10 cellular contexts compared by ENCODE assay signal in the genomic region with DNA sequence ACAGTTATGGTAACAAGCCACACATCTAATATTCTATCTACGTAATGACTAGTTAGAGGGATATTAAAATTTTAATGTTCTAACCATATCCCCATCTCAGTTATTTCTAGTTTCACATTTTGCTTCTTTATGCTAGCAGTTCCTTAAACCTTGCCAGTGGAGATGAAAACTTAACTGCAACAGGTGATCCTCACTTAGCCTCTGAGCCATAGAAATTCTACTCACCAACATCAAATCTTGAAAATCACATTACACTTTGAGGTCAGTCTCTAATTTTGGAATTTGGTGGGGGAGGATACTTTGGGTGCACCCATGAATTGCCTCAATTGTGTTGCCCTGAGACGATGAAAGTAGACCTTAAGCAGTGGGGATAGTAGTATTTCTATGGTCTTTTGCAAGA.
"Had no signal": no experiment of that assay in that cellular context is flagged by ENCODE, and none has a peak within 500 bp of the region (broad histone marks: within the 10 kb centered on the region; RNA-seq: fewer than 3 reads in every experiment).

No MANE protein-coding gene starts in this region.

- DNase-seq: H9, HCEC 1CT, HFFc6, KBM-7 had no signal

- H3K27me3 Mint-ChIP-seq: IgD-negative memory B cell had no signal

- H3K36me3 Mint-ChIP-seq: IgD-negative memory B cell had no signal

- H3K4me3 ChIP-seq: GM23338 had no signal

- H3K27ac Mint-ChIP-seq: GM23338, H9, HFFc6, IgD-negative memory B cell had no signal

- FAIRE-seq: H1, H54, HepG2 had no signal

- H3K27ac ChIP-seq: HL-60 had no signal

- H3K4me2 ChIP-seq: GM23338 had no signal

- H3K9me3 Mint-ChIP-seq: GM23338 had no signal

- H3K4me3 Mint-ChIP-seq: GM23338, H9, HFFc6 had no signal

- H2AFZ ChIP-seq: GM23338 had no signal
